In the genomic region with DNA sequence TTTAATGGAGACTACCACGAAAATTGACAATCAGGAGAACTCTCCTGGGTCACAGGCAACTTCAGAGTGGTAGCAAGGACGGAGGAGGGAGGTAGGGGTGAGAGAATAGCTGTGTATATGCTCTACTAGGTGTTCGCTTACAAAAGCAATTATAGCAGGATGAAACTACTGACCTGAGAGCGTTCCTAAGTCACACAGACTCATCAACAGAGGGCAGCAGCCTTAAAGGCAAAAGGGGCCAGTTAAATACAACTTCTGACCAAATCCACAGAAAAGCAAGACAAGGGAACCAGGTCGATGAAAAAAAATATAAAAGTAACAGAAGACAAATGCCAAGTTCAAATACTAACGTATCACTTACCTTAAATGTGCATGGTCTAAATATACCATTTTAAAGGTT, we compare ENCODE assay signal across 1 cellular context.
TF ChIP-seq lines count a peak whose summit lies in the region.

No MANE protein-coding gene starts in this region.

TF ChIP-seq in GM12878, 131 proteins besides CTCF, POLR2A, EP300 and RAD21 (continued from another document):
- TF ChIP-seq, protein P1, sequence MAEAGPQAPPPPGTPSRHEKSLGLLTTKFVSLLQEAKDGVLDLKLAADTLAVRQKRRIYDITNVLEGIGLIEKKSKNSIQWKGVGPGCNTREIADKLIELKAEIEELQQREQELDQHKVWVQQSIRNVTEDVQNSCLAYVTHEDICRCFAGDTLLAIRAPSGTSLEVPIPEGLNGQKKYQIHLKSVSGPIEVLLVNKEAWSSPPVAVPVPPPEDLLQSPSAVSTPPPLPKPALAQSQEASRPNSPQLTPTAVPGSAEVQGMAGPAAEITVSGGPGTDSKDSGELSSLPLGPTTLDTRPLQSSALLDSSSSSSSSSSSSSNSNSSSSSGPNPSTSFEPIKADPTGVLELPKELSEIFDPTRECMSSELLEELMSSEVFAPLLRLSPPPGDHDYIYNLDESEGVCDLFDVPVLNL (IDR thresholded peaks at IDR 0.05; ENCODE audit: low read depth, low read length), result no peak
- no peak for TF ChIP-seq POLR2AphosphoS2 (IDR thresholded peaks at IDR 0.05; ENCODE audit: low read depth, low read length)
